ENCODE assay signal across 9 cellular contexts in the genomic region with DNA sequence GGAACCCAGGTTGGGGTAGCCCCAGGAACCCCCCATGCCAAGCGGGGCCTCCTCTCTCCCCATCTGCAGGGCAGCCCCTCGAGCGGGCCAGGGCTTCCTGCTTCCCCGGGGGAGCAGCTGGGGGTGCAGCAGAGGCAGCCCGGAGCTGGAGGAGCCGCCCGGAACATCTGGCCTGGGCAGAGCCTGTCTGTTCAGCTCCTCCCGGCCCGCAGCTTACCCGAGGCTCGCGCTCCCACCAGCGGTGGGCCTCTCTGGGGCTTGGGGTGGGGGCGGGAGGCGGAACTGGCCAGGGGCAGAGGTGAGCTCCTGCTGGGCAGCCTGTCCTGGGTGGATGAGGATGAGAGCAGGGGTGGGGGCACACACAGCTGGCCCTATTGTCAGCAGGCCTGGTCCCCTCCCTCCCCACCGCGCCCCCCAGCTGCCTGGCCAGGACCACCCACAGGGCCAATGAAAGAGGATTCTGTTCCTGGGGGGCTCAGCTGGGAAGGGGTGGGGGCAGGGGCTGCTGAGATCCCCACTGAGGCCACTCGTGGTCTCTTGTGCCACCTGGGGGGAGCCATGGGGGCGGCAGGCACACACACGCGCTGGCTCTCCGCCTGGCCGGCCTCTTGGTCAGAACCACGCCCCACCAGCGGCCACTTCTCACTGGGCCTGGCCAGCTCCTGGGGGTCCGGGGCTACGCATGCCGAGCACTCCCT. TPM values are rescaled to one million over a fixed set of nuclear protein-coding genes. Genes with fewer than 3 reads are reported as not detected.
A peak's percentile ranks its signal among the peaks of the same experiment; 100 is the strongest.
DNase-seq lines count a peak whose midpoint lies in the region; ATAC-seq and TF ChIP-seq lines count a peak whose summit lies in the region.
"Had no signal": no experiment of that assay in that cellular context is flagged by ENCODE, and none has a peak within 500 bp of the region (broad histone marks: within the 10 kb centered on the region; RNA-seq: fewer than 3 reads in every experiment).

No MANE protein-coding gene starts in this region.

- POLR2A ChIA-PET in MCF 10A (lab: Yijun Ruan, JAX), result interaction anchor here (0.6 to 1.7 kb wide), 9 partner anchors 9 to 191 kb away, joined by 3 to 8 read pairs (median 3); a partner anchor contains a TSS

- H3K27me3 Mint-ChIP-seq in MCF 10A (ENCODE audit: insufficient read depth, unreplicated experiment) (no peaks in the 10 kb centered on the region), memory B cell (peaks cover 13% of the 10 kb centered on the region)

- peak; percentile 26 for ATAC-seq in memory B cell (ENCODE audit: low read depth)
- no peak for ATAC-seq in HG03442 (IDR thresholded peaks at IDR 0.05; ENCODE audit: unreplicated experiment)
- no peak for ATAC-seq in GM18867 (IDR thresholded peaks at IDR 0.05; ENCODE audit: unreplicated experiment)

- no peak overlapping the region for H3K4me3 Mint-ChIP-seq in MCF 10A (ENCODE audit: unreplicated experiment)
- no peak overlapping the region for H3K4me3 Mint-ChIP-seq in memory B cell

- peaks cover 15 to 83% (median 69%) of the 10 kb centered on the region in 11 experiments; a peak in 19 of 22 replicates for H4K20me1 ChIP-seq in BLaER1 treated with 17β-estradiol and CSF1 and Interleukin-3, amounts not matched to agents 10 nM and 100 nM

- peaks cover 0 to 50% (median 0%) of the 10 kb centered on the region in 11 experiments; a peak in 4 of 22 replicates for H3K27me3 ChIP-seq in BLaER1 treated with 17β-estradiol and CSF1 and Interleukin-3, amounts not matched to agents 10 nM and 100 nM
- H3K27me3 ChIP-seq in spleen (replicated peaks in 1 of 7), result peaks cover 0 to 73% (median 39%) of the 10 kb centered on the region in 7 donors

- peak overlapping the region in 7 of 10 experiments; percentile 19 to 60 (median 46); a peak in 9 of 20 replicates for H3K4me3 ChIP-seq in BLaER1 treated with 17β-estradiol and CSF1 and Interleukin-3, amounts not matched to agents 10 nM and 100 nM
- H3K4me3 ChIP-seq in spleen, result peak overlapping the region in 1 of 8 donors; percentile 33

- BruUV-seq in MCF 10A (replicated peaks; lab: Mats Ljungman, UMichigan), result no TSS peak

- no peaks in the 10 kb centered on the region for H3K36me3 ChIP-seq in BLaER1 treated with 17β-estradiol and CSF1 and Interleukin-3, amounts not matched to agents 10 nM and 100 nM
- H3K36me3 ChIP-seq in spleen, result no peaks in the 10 kb centered on the region

- H3K9me3 ChIP-seq in BLaER1 treated with 17β-estradiol and CSF1 and Interleukin-3, amounts not matched to agents 10 nM and 100 nM (replicated peaks in 1 of 11), result peaks cover 0 to 13% (median 8%) of the 10 kb centered on the region in 11 experiments; a peak in 9 of 22 replicates
- no peaks in the 10 kb centered on the region for H3K9me3 ChIP-seq in spleen

- no peak for TF ChIP-seq POLR2A in spleen (IDR thresholded peaks at IDR 0.05)

- peak overlapping the region in 8 of 11 experiments; percentile 59 to 87 (median 73); a peak in 16 of 22 replicates for H3K9ac ChIP-seq in BLaER1 treated with 17β-estradiol and CSF1 and Interleukin-3, amounts not matched to agents 10 nM and 100 nM

- CTCF ChIA-PET in MCF 10A (lab: Yijun Ruan, JAX), result interaction anchor here (0.6 kb wide), 1 partner anchor 147 kb away, joined by 3 read pairs; no protein-coding TSS in a partner anchor

- peak overlapping the region; percentile 74 to 99 (median 96) for H3K4me2 ChIP-seq in BLaER1 treated with 17β-estradiol and CSF1 and Interleukin-3, amounts not matched to agents 10 nM and 100 nM

- H3K4me1 Mint-ChIP-seq in MCF 10A (ENCODE audit: insufficient read depth, unreplicated experiment) (no peaks in the 10 kb centered on the region), memory B cell (peaks cover 2% of the 10 kb centered on the region)

- intact Hi-C loops in MCF 10A (cut with micrococcal nuclease) (no loop called here), spleen (cut with DNase I; ENCODE audit: low total_unique reads) (no loop called here), posterior vena cava (cut with DNase I) (no loop called here)

- TF ChIP-seq CTCF in MCF 10A (IDR thresholded peaks at IDR 0.05; ENCODE audit: unreplicated experiment) (no peak), spleen (IDR thresholded peaks at IDR 0.05 in 8 of 11, conservative IDR thresholded peaks at IDR 0.05 in 3 of 11) (peak in 2 of 11 experiments; percentile 26 to 31)

- H3K36me3 Mint-ChIP-seq in MCF 10A (ENCODE audit: insufficient read depth, unreplicated experiment) (no peaks in the 10 kb centered on the region), memory B cell (no peaks in the 10 kb centered on the region)
- H3K36me3 Mint-ChIP-seq: stimulated activated naive B cell treated with anti-CD40 and anti-IgM and Interleukin-4, amounts not matched to agents 10 μg/mL and 1 μg/mL and 100 μg/mL, for 72 hours had no signal

- 4 to 14% (median 7%) methylated on average over 15 to 28 of the region's 28 CpGs for WGBS in spleen, 5 donors

- DNase-seq in NCI-H1092 treated with DMSO at 0.1 percent for 48 hours (lab: John Stamatoyannopoulos, UW) (peak; percentile 69), MCF 10A (ENCODE audit: unreplicated experiment) (peak; percentile 52), memory B cell (ENCODE audit: low spot score in 2 of 2) (peak in 1 of 2 donors; percentile 38), spleen (no peak), posterior vena cava (ENCODE audit: low spot score) (no peak)
- DNase-seq: stimulated activated naive B cell treated with anti-CD40 and anti-IgM and Interleukin-4, amounts not matched to agents 10 μg/mL and 1 μg/mL and 100 μg/mL, for 72 hours had no signal

- H3K4me1 ChIP-seq in BLaER1 treated with 17β-estradiol and CSF1 and Interleukin-3, amounts not matched to agents 10 nM and 100 nM, result peaks cover 59 to 83% (median 80%) of the 10 kb centered on the region in 10 experiments
- peaks cover 28 to 71% (median 54%) of the 10 kb centered on the region in 6 donors for H3K4me1 ChIP-seq in spleen

- H3K27ac Mint-ChIP-seq in MCF 10A (ENCODE audit: low read depth, unreplicated experiment), result no peak overlapping the region
- H3K27ac Mint-ChIP-seq in memory B cell, result no peak overlapping the region
- H3K27ac Mint-ChIP-seq: stimulated activated naive B cell treated with anti-CD40 and anti-IgM and Interleukin-4, amounts not matched to agents 10 μg/mL and 1 μg/mL and 100 μg/mL, for 72 hours had no signal

- H3K9me3 Mint-ChIP-seq in MCF 10A (ENCODE audit: unreplicated experiment), result no peaks in the 10 kb centered on the region
- no peaks in the 10 kb centered on the region for H3K9me3 Mint-ChIP-seq in memory B cell
- H3K9me3 Mint-ChIP-seq: stimulated activated naive B cell treated with anti-CD40 and anti-IgM and Interleukin-4, amounts not matched to agents 10 μg/mL and 1 μg/mL and 100 μg/mL, for 72 hours had no signal

- peak overlapping the region in 8 of 11 experiments; percentile 71 to 96 (median 82); a peak in 17 of 22 replicates for H3K27ac ChIP-seq in BLaER1 treated with 17β-estradiol and CSF1 and Interleukin-3, amounts not matched to agents 10 nM and 100 nM
- peak overlapping the region in 2 of 8 donors; percentile 8 to 50 for H3K27ac ChIP-seq in spleen

RNA-seq across cellular contexts. Expression of a gene that starts 34.7 kb away (rescaled TPM):
- total RNA-seq in MCF 10A (2022) (7.4 and 9.2 TPM in 2 replicates), spleen (10 to 100 TPM in 6 of 7 donors, 1 to 10 TPM in 1; 8.7 to 20.3 (median 14.9) TPM), posterior vena cava (10 to 100 TPM; 17.3 to 19.1 TPM)
- 10 to 100 TPM in 1 of 3 donors, 1 to 10 TPM in 2; 1.7 to 10.2 (median 2.0) TPM for polyA plus RNA-seq in spleen

Comparison
In these comparisons a context has a peak if more than half of its experiments do, and no peak if none do; other contexts are left out.
1. DNase-seq: peak in NCI-H1092 treated with DMSO at 0.1 percent for 48 hours (single experiment) and MCF 10A (single experiment); none in spleen (single experiment) and posterior vena cava (single experiment).